1 cellular context compared by ENCODE assay signal in genomic region chr15:80636675-80637074, GRCh38.
TF ChIP-seq lines count a peak whose summit lies in the region.

No MANE protein-coding gene starts in this region.

TF ChIP-seq in WTC11, 78 proteins besides CTCF, POLR2A, EP300 and RAD21 (continued from another document):
- TF ChIP-seq, protein P1, sequence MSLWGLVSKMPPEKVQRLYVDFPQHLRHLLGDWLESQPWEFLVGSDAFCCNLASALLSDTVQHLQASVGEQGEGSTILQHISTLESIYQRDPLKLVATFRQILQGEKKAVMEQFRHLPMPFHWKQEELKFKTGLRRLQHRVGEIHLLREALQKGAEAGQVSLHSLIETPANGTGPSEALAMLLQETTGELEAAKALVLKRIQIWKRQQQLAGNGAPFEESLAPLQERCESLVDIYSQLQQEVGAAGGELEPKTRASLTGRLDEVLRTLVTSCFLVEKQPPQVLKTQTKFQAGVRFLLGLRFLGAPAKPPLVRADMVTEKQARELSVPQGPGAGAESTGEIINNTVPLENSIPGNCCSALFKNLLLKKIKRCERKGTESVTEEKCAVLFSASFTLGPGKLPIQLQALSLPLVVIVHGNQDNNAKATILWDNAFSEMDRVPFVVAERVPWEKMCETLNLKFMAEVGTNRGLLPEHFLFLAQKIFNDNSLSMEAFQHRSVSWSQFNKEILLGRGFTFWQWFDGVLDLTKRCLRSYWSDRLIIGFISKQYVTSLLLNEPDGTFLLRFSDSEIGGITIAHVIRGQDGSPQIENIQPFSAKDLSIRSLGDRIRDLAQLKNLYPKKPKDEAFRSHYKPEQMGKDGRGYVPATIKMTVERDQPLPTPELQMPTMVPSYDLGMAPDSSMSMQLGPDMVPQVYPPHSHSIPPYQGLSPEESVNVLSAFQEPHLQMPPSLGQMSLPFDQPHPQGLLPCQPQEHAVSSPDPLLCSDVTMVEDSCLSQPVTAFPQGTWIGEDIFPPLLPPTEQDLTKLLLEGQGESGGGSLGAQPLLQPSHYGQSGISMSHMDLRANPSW (CRISPR knock-in tag; conservative IDR thresholded peaks at IDR 0.05; ENCODE audit: low read depth) = no peak
- TF ChIP-seq TEAD1 (CRISPR knock-in tag; IDR thresholded peaks at IDR 0.05) = no peak
- no peak for TF ChIP-seq NR3C1 (CRISPR knock-in tag; conservative IDR thresholded peaks at IDR 0.05; ENCODE audit: low read depth)
- TF ChIP-seq, protein P2, sequence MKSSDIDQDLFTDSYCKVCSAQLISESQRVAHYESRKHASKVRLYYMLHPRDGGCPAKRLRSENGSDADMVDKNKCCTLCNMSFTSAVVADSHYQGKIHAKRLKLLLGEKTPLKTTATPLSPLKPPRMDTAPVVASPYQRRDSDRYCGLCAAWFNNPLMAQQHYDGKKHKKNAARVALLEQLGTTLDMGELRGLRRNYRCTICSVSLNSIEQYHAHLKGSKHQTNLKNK (CRISPR knock-in tag; IDR thresholded peaks at IDR 0.05) = no peak
- no peak for TF ChIP-seq FOXP4 (CRISPR knock-in tag; IDR thresholded peaks at IDR 0.05)
